ENCODE assay signal across 12 cellular contexts in genomic region chr19:33376931-33377557, GRCh38. TPM values are rescaled to one million over a fixed set of nuclear protein-coding genes. Genes with fewer than 3 reads are reported as not detected.
A peak's percentile ranks its signal among the peaks of the same experiment; 100 is the strongest.
DNase-seq lines count a peak whose midpoint lies in the region; ATAC-seq and TF ChIP-seq lines count a peak whose summit lies in the region.
"Had no signal": no experiment of that assay in that cellular context is flagged by ENCODE, and none has a peak within 500 bp of the region (broad histone marks: within the 10 kb centered on the region; RNA-seq: fewer than 3 reads in every experiment).

No MANE protein-coding gene starts in this region.

- H3K4ac ChIP-seq in mesenchymal stem cell (ENCODE audit: low read depth in 1 of 2, low read length in 2 of 2): no peak overlapping the region

- intact Hi-C loops in breast epithelium (cut with DNase I; ENCODE audit: low total_unique reads) (no loop called here), prostate gland (cut with DNase I) (no loop called here)

- no peaks in the 10 kb centered on the region for H3K9me3 Mint-ChIP-seq in activated naive CD4-positive, alpha-beta T cell treated with anti-CD3 and anti-CD28 coated beads, Interleukin-2, amount 50 U/mL, for 24 hours
- H3K9me3 Mint-ChIP-seq in activated naive CD4-positive, alpha-beta T cell treated with anti-CD3 and anti-CD28 coated beads, Interleukin-2, amount 50 U/mL, for 72 hours: no peaks in the 10 kb centered on the region

- H3K4me3 Mint-ChIP-seq in activated naive CD4-positive, alpha-beta T cell treated with anti-CD3 and anti-CD28 coated beads, Interleukin-2, amount 50 U/mL, for 24 hours: peak overlapping the region; percentile 12

- TF ChIP-seq CTCF in breast epithelium (IDR thresholded peaks at IDR 0.05) (no peak), upper lobe of left lung (IDR thresholded peaks at IDR 0.05) (no peak), prostate gland (IDR thresholded peaks at IDR 0.05) (no peak)

- H3K4me1 ChIP-seq in breast epithelium (no peaks in the 10 kb centered on the region), mesenchymal stem cell (ENCODE audit: control insufficient read depth, insufficient read depth, low read depth, low read length) (peaks cover 9% of the 10 kb centered on the region), upper lobe of left lung (peaks cover 30 to 41% (median 33%) of the 10 kb centered on the region in 4 donors), prostate gland (replicated peaks) (no peaks in the 10 kb centered on the region)

- H3K18ac ChIP-seq in mesenchymal stem cell (ENCODE audit: low read depth in 1 of 2, low read length in 2 of 2): no peak overlapping the region

- TF ChIP-seq POLR2A in breast epithelium (IDR thresholded peaks at IDR 0.05) (no peak), upper lobe of left lung (IDR thresholded peaks at IDR 0.05) (no peak), prostate gland (IDR thresholded peaks at IDR 0.05) (no peak)

- H3K14ac ChIP-seq in mesenchymal stem cell (ENCODE audit: low read length in 2 of 2): no peak overlapping the region

- H3K79me1 ChIP-seq in mesenchymal stem cell (replicated peaks; ENCODE audit: low read length, poor library complexity, severe bottlenecking): peaks cover 14% of the 10 kb centered on the region

- no peak for ATAC-seq in activated naive CD4-positive, alpha-beta T cell treated with anti-CD3 and anti-CD28 coated beads, Interleukin-2, amount 50 U/mL, for 72 hours
- ATAC-seq in upper lobe of left lung (ENCODE audit: low FRiP score in 2 of 2): no peak
- ATAC-seq in GM18873 (IDR thresholded peaks at IDR 0.05; ENCODE audit: low FRiP score, unreplicated experiment): no peak
- ATAC-seq: left lung, sciatic nerve had no signal

- no peak overlapping the region for H2AFZ ChIP-seq in mesenchymal stem cell (ENCODE audit: low read depth, low read length)

- no peak overlapping the region for H3K27ac Mint-ChIP-seq in activated naive CD4-positive, alpha-beta T cell treated with anti-CD3 and anti-CD28 coated beads, Interleukin-2, amount 50 U/mL, for 24 hours
- H3K27ac Mint-ChIP-seq in activated naive CD4-positive, alpha-beta T cell treated with anti-CD3 and anti-CD28 coated beads, Interleukin-2, amount 50 U/mL, for 72 hours: peak overlapping the region in 1 of 2 donors; percentile 93

- no peak overlapping the region for H4K91ac ChIP-seq in mesenchymal stem cell (ENCODE audit: low read length)

- H3K27me3 Mint-ChIP-seq in activated naive CD4-positive, alpha-beta T cell treated with anti-CD3 and anti-CD28 coated beads, Interleukin-2, amount 50 U/mL, for 24 hours: no peaks in the 10 kb centered on the region

- no peak overlapping the region for H2BK12ac ChIP-seq in mesenchymal stem cell (ENCODE audit: low read length in 2 of 2)

- H3K27ac ChIP-seq in breast epithelium (peak overlapping the region; percentile 45 to 99), mesenchymal stem cell (ENCODE audit: low read length, poor library complexity, severe bottlenecking) (no peak overlapping the region), upper lobe of left lung (peak overlapping the region; percentile 60 to 99 (median 67)), prostate gland (no peak overlapping the region)

- H2AK5ac ChIP-seq in mesenchymal stem cell (ENCODE audit: low read length, severe bottlenecking): peak overlapping the region; percentile 3

- 92% methylated on average over 6 of the region's 7 CpGs for WGBS in mesenchymal stem cell
- 73 to 83% methylated on average over 7 of the region's 7 CpGs for WGBS in upper lobe of left lung, 2 donors
- 79% methylated on average over 7 of the region's 7 CpGs for WGBS in prostate gland

- no peak for DNase-seq in activated naive CD4-positive, alpha-beta T cell treated with anti-CD3 and anti-CD28 coated beads, Interleukin-2, amount 50 U/mL, for 72 hours (ENCODE audit: low spot score in 2 of 2)
- no peak for DNase-seq in breast epithelium (ENCODE audit: low spot score in 2 of 2)
- DNase-seq in mesenchymal stem cell: peak; percentile 4
- no peak for DNase-seq in upper lobe of left lung
- DNase-seq in prostate gland (ENCODE audit: low spot score): no peak
- DNase-seq in RKO (ENCODE audit: low spot score): no peak
- DNase-seq: caudate nucleus, NCI-H1436 treated with DMSO at 0.1 percent for 48 hours had no signal

- H3K9me3 ChIP-seq in breast epithelium (no peaks in the 10 kb centered on the region), mesenchymal stem cell (ENCODE audit: control insufficient read depth, low read length) (no peaks in the 10 kb centered on the region), upper lobe of left lung (no peaks in the 10 kb centered on the region), prostate gland (no peaks in the 10 kb centered on the region)
- H3K9me3 ChIP-seq: left lung had no signal

- H3K36me3 ChIP-seq in breast epithelium: no peaks in the 10 kb centered on the region
- peaks cover 7 to 20% of the 10 kb centered on the region in 2 experiments for H3K36me3 ChIP-seq in mesenchymal stem cell (ENCODE audit: control insufficient read depth in 1 of 2, insufficient read depth in 2 of 2, low read depth in 1 of 2, low read length in 2 of 2)
- peaks cover 6 to 26% (median 12%) of the 10 kb centered on the region in 4 donors for H3K36me3 ChIP-seq in upper lobe of left lung
- H3K36me3 ChIP-seq in prostate gland: no peaks in the 10 kb centered on the region

- H2BK15ac ChIP-seq in mesenchymal stem cell (ENCODE audit: low read depth, poor library complexity, severe bottlenecking): no peak overlapping the region

- no peak overlapping the region for H3K4me2 ChIP-seq in mesenchymal stem cell (ENCODE audit: low read length, poor library complexity, severe bottlenecking)

- no peak overlapping the region for H3K9ac ChIP-seq in mesenchymal stem cell (ENCODE audit: low read length)

- peaks cover 15% of the 10 kb centered on the region for H3K36me3 Mint-ChIP-seq in activated naive CD4-positive, alpha-beta T cell treated with anti-CD3 and anti-CD28 coated beads, Interleukin-2, amount 50 U/mL, for 24 hours
- H3K36me3 Mint-ChIP-seq in activated naive CD4-positive, alpha-beta T cell treated with anti-CD3 and anti-CD28 coated beads, Interleukin-2, amount 50 U/mL, for 72 hours: peaks cover 16 to 34% of the 10 kb centered on the region in 2 donors

- H3K23ac ChIP-seq in mesenchymal stem cell (ENCODE audit: low read length in 2 of 2): no peak overlapping the region

- H2BK120ac ChIP-seq in mesenchymal stem cell (ENCODE audit: low read depth, low read length): no peak overlapping the region

- TF ChIP-seq EP300 in upper lobe of left lung (IDR thresholded peaks at IDR 0.05): no peak

- H3K27me3 ChIP-seq in breast epithelium (no peaks in the 10 kb centered on the region), mesenchymal stem cell (ENCODE audit: control insufficient read depth in 1 of 2, insufficient read depth in 1 of 2, low read length in 2 of 2) (no peaks in the 10 kb centered on the region), upper lobe of left lung (no peaks in the 10 kb centered on the region), prostate gland (replicated peaks; ENCODE audit: insufficient read depth) (no peaks in the 10 kb centered on the region)
- H3K27me3 ChIP-seq: left lung had no signal

- H3K4me3 ChIP-seq in breast epithelium (no peak overlapping the region), mesenchymal stem cell (ENCODE audit: insufficient read depth in 1 of 2, low read depth in 1 of 2, low read length in 2 of 2) (no peak overlapping the region), upper lobe of left lung (no peak overlapping the region), prostate gland (no peak overlapping the region)
- H3K4me3 ChIP-seq: left lung had no signal

- no peak overlapping the region for H2BK5ac ChIP-seq in mesenchymal stem cell (ENCODE audit: low read depth, low read length, poor library complexity, severe bottlenecking)

- peaks cover 74% of the 10 kb centered on the region for H3K4me1 Mint-ChIP-seq in activated naive CD4-positive, alpha-beta T cell treated with anti-CD3 and anti-CD28 coated beads, Interleukin-2, amount 50 U/mL, for 24 hours

- H4K8ac ChIP-seq in mesenchymal stem cell (ENCODE audit: low read length): no peak overlapping the region

RNA-seq across cellular contexts. Expression of gene CEBPG, which starts 3.5 kb away (rescaled TPM):
- total RNA-seq in activated naive CD4-positive, alpha-beta T cell treated with anti-CD3 and anti-CD28 coated beads, Interleukin-2, amount 50 U/mL, for 72 hours: 10 to 100 TPM; 20.3 to 28.8 TPM
- 10 to 100 TPM; 23.3 to 32.0 (median 23.4) TPM for total RNA-seq in breast epithelium
- 12.3 TPM for polyA plus RNA-seq in mesenchymal stem cell (2013, experiment 1 of 2)
- polyA plus RNA-seq in mesenchymal stem cell (2013, experiment 2 of 2): 12.5 TPM
- total RNA-seq in upper lobe of left lung: 10 to 100 TPM; 11.5 to 44.7 (median 22.7) TPM
- 10 to 100 TPM; 15.7 to 19.7 TPM for total RNA-seq in prostate gland

Comparison
In these comparisons a context has a peak if more than half of its experiments do, and no peak if none do; other contexts are left out.
1. H3K27ac ChIP-seq: peak in breast epithelium (2 of 2) and upper lobe of left lung (4 of 4); none in mesenchymal stem cell (single experiment) and prostate gland (0 of 2).